1 cellular context compared by ENCODE assay signal in genomic region chr6:56649782-56650181, GRCh38.
A peak's percentile ranks its signal among the peaks of the same experiment; 100 is the strongest.
TF ChIP-seq lines count a peak whose summit lies in the region.

No MANE protein-coding gene starts in this region.

TF ChIP-seq in IMR-90, 13 proteins besides CTCF, POLR2A, EP300 and RAD21 (continued from another document):
- TF ChIP-seq, protein P1, sequence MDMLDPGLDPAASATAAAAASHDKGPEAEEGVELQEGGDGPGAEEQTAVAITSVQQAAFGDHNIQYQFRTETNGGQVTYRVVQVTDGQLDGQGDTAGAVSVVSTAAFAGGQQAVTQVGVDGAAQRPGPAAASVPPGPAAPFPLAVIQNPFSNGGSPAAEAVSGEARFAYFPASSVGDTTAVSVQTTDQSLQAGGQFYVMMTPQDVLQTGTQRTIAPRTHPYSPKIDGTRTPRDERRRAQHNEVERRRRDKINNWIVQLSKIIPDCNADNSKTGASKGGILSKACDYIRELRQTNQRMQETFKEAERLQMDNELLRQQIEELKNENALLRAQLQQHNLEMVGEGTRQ (IDR thresholded peaks at IDR 0.05; ENCODE audit: low read depth, low read length), result no peak
- TF ChIP-seq CEBPB (IDR thresholded peaks at IDR 0.05; ENCODE audit: low read depth, low read length), result peak; percentile 17; the same call in 1 of the 2 replicates
